8 cellular contexts compared by ENCODE assay signal in the genomic region with DNA sequence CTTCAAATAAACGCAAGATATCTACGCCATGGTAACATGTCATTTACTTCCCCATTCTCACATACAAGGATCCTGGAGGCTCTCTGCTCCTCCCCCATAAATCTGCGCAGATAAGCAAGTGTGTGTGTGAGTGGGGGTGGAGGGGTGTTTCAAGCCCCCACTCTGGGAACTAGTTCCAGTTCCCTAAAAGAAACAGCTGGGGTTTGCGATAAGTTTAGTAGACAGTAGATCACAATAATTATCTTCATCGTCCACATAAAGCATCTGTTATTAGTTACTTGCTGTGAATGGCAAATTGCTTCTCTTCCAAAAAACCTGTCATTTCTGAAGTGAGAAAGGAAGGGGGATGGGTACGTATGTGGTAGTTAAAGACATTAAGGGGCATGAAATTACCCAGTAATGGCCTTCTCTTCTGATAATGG.
A peak's percentile ranks its signal among the peaks of the same experiment; 100 is the strongest.
DNase-seq lines count a peak whose midpoint lies in the region; ATAC-seq and TF ChIP-seq lines count a peak whose summit lies in the region.

No MANE protein-coding gene starts in this region.

- H3K9me3 Mint-ChIP-seq in activated naive CD4-positive, alpha-beta T cell treated with anti-CD3 and anti-CD28 coated beads, Interleukin-2, amount 50 U/mL, for 72 hours: no peaks in the 10 kb centered on the region

- POLR2A ChIA-PET in SK-N-SH (lab: Yijun Ruan, JAX): interaction anchor here (1.0 to 2.9 kb wide), 2 partner anchors 14 to 33 kb away, joined by 3 to 10 read pairs; no protein-coding TSS in a partner anchor

- H3K27ac Mint-ChIP-seq in activated naive CD4-positive, alpha-beta T cell treated with anti-CD3 and anti-CD28 coated beads, Interleukin-2, amount 50 U/mL, for 72 hours: peak overlapping the region in 1 of 2 donors; percentile 54

- TF ChIP-seq CTCF in SK-N-SH (IDR thresholded peaks at IDR 0.05) (no peak), suprapubic skin (IDR thresholded peaks at IDR 0.05) (no peak)

- H2AFZ ChIP-seq in SK-N-SH (ENCODE audit: low read depth): no peak overlapping the region

- no peak for TF ChIP-seq POLR2A in suprapubic skin (IDR thresholded peaks at IDR 0.05)

- 83% methylated on average over 6 of the region's 6 CpGs for WGBS in SK-N-SH (ENCODE audit: low lambda C conversion rate)
- 69% methylated on average over 6 of the region's 6 CpGs for WGBS in suprapubic skin

- peak; percentile 4 for DNase-seq in NCI-H748 (lab: John Stamatoyannopoulos, UW; ENCODE audit: unreplicated experiment)
- no peak for DNase-seq in NCI-H748 treated with DMSO at 0.1 percent for 48 hours (lab: John Stamatoyannopoulos, UW)
- DNase-seq in SK-N-SH: peak; percentile 39
- no peak for DNase-seq in suprapubic skin (ENCODE audit: low spot score in 2 of 2)
- DNase-seq in SW 1271 (lab: John Stamatoyannopoulos, UW): no peak
- no peak for DNase-seq in left colon
- DNase-seq in activated naive CD4-positive, alpha-beta T cell treated with anti-CD3 and anti-CD28 coated beads, Interleukin-2, amount 50 U/mL, for 72 hours (ENCODE audit: low spot score in 2 of 2): no peak

- H3K27ac ChIP-seq in SK-N-SH (ENCODE audit: low read depth in 2 of 2, low read length in 1 of 2) (peak overlapping the region in 1 of 2 experiments; percentile 92; a peak in 2 of 4 replicates), layer of hippocampus (ENCODE audit: low read depth, low read length) (peak overlapping the region; percentile 88), suprapubic skin (peak overlapping the region; percentile 19)

- H3F3A ChIP-seq in SK-N-SH (replicated peaks; ENCODE audit: insufficient read depth): no peaks in the 10 kb centered on the region

- TF ChIP-seq EP300 in SK-N-SH (IDR thresholded peaks at IDR 0.05; ENCODE audit: borderline replicate concordance in 1 of 2, low read depth in 1 of 2, low read length in 1 of 2) (peak in 1 of 2 experiments; percentile 72; a peak in 1 of 4 replicates), suprapubic skin (IDR thresholded peaks at IDR 0.05) (no peak)

- peaks cover 82% of the 10 kb centered on the region for H4K20me1 ChIP-seq in SK-N-SH (ENCODE audit: insufficient read depth)

- no peaks in the 10 kb centered on the region for H3K9me3 ChIP-seq in SK-N-SH
- H3K9me3 ChIP-seq in suprapubic skin: no peaks in the 10 kb centered on the region

- H3K4me1 ChIP-seq in SK-N-SH (ENCODE audit: control insufficient read depth in 1 of 2, insufficient read depth in 2 of 2, low read depth in 1 of 2, low read length in 1 of 2) (peaks cover 28 to 60% of the 10 kb centered on the region in 2 experiments), suprapubic skin (peaks cover 95% of the 10 kb centered on the region)

- H3K9me2 ChIP-seq in SK-N-SH: no peaks in the 10 kb centered on the region

- TF ChIP-seq RAD21 in SK-N-SH (IDR thresholded peaks at IDR 0.05; ENCODE audit: low read length): no peak

- H3K36me3 Mint-ChIP-seq in activated naive CD4-positive, alpha-beta T cell treated with anti-CD3 and anti-CD28 coated beads, Interleukin-2, amount 50 U/mL, for 72 hours: peaks cover 0 to 10% of the 10 kb centered on the region in 2 donors

- intact Hi-C loops in left colon (cut with DNase I, micrococcal nuclease): no loop called here

- H3K79me2 ChIP-seq in SK-N-SH (ENCODE audit: insufficient read depth): peaks cover 92% of the 10 kb centered on the region

- no peak overlapping the region for H3K4me3 ChIP-seq in SK-N-SH (ENCODE audit: low read depth in 2 of 2, low read length in 1 of 2)
- H3K4me3 ChIP-seq in suprapubic skin: no peak overlapping the region

- H3K9ac ChIP-seq in SK-N-SH: no peak overlapping the region

- no peak overlapping the region for H3K4me2 ChIP-seq in SK-N-SH

- H3K27me3 ChIP-seq in SK-N-SH (ENCODE audit: insufficient read depth) (no peaks in the 10 kb centered on the region), layer of hippocampus (ENCODE audit: control insufficient read depth, insufficient read depth, low read length) (no peaks in the 10 kb centered on the region), suprapubic skin (no peaks in the 10 kb centered on the region)

- CTCF ChIA-PET in SK-N-SH (lab: Yijun Ruan, JAX): interaction anchor here (1.0 to 24.7 kb wide), 9 partner anchors 8 to 268 kb away, joined by 3 to 513 read pairs (median 5); no protein-coding TSS in a partner anchor

- ATAC-seq in left colon: no peak
- no peak for ATAC-seq in activated naive CD4-positive, alpha-beta T cell treated with anti-CD3 and anti-CD28 coated beads, Interleukin-2, amount 50 U/mL, for 72 hours

- H3K36me3 ChIP-seq in SK-N-SH (replicated peaks in 1 of 2; ENCODE audit: control insufficient read depth in 1 of 2, insufficient read depth in 2 of 2, low read length in 1 of 2) (peaks cover 22 to 24% of the 10 kb centered on the region in 2 experiments), suprapubic skin (peaks cover 14% of the 10 kb centered on the region)

TF ChIP-seq in SK-N-SH, 30 proteins besides CTCF, POLR2A, EP300 and RAD21:
- no peak for TF ChIP-seq TEAD4 (IDR thresholded peaks at IDR 0.05; ENCODE audit: borderline replicate concordance, insufficient read depth)
- peak; percentile 52; the same call in 1 of the 2 replicates for TF ChIP-seq RCOR1 (IDR thresholded peaks at IDR 0.05; ENCODE audit: low read length)
- TF ChIP-seq CHD2 (IDR thresholded peaks at IDR 0.05; ENCODE audit: low read length, partially characterized antibody): peak; percentile 61
- 0 out of 2 replicates have a peak, but pooled peaks have one; percentile 3 for TF ChIP-seq MXI1 (IDR thresholded peaks at IDR 0.05; ENCODE audit: low read depth, low read length)
- no peak for TF ChIP-seq SMC3 (IDR thresholded peaks at IDR 0.05; ENCODE audit: low read depth, low read length)
- peak; percentile 65 for TF ChIP-seq GATA2 (CRISPR knock-in tag; IDR thresholded peaks at IDR 0.05)
- no peak for TF ChIP-seq TCF12 (IDR thresholded peaks at IDR 0.05)

Comparison
In these comparisons a context has a peak if more than half of its experiments do, and no peak if none do; other contexts are left out.
1. DNase-seq: peak in NCI-H748 (single experiment) and SK-N-SH (single experiment); none in NCI-H748 treated with DMSO at 0.1 percent for 48 hours (single experiment), suprapubic skin (0 of 2), SW 1271 (0 of 2), left colon (0 of 2) and activated naive CD4-positive, alpha-beta T cell treated with anti-CD3 and anti-CD28 coated beads, Interleukin-2, amount 50 U/mL, for 72 hours (0 of 2).